32 cellular contexts compared by ENCODE assay signal in the genomic region with DNA sequence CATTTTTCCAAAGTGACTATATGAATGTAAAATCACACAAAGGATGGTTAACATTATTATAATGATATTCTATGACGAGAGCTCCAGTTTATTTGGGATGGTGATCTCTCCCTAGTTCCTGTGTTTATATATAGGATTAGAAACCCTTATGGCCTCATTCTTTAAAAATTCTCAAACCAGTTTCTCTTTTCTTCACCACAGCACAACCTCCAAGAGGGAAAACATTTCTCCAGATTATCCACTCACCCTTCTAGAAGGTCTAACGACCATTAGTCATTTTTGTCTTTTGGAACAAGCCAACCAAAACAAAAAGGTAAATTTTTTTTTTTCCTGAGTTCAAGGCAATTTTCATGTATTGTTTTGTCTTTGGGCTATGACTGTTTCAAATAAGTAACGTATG.
A peak's percentile ranks its signal among the peaks of the same experiment; 100 is the strongest.
DNase-seq lines count a peak whose midpoint lies in the region; ATAC-seq, FAIRE-seq and TF ChIP-seq lines count a peak whose summit lies in the region.
"Had no signal": no experiment of that assay in that cellular context is flagged by ENCODE, and none has a peak within 500 bp of the region (broad histone marks: within the 10 kb centered on the region; RNA-seq: fewer than 3 reads in every experiment).

No MANE protein-coding gene starts in this region.

- no peak for FAIRE-seq in GM12891 (lab: Jason Lieb, UNC)
- FAIRE-seq: GM12878 had no signal

- H4K20me1 ChIP-seq in OCI-LY1 (ENCODE audit: insufficient read depth, low read length): no peaks in the 10 kb centered on the region

- H3F3A ChIP-seq in OCI-LY1 (ENCODE audit: insufficient read depth, low read length): no peaks in the 10 kb centered on the region

- peaks cover 4% of the 10 kb centered on the region for H3K79me1 ChIP-seq in mesenchymal stem cell (replicated peaks; ENCODE audit: low read length, poor library complexity, severe bottlenecking)

- peaks cover 24% of the 10 kb centered on the region for H3K4me1 ChIP-seq in OCI-LY1 (ENCODE audit: insufficient read depth, low read length, severe bottlenecking)
- peaks cover 17% of the 10 kb centered on the region for H3K4me1 ChIP-seq in mesenchymal stem cell (ENCODE audit: control insufficient read depth, insufficient read depth, low read depth, low read length)
- peaks cover 0 to 25% (median 17%) of the 10 kb centered on the region in 4 donors for H3K4me1 ChIP-seq in stomach

- H2AFZ ChIP-seq in OCI-LY1 (ENCODE audit: low read length) (no peak overlapping the region), mesenchymal stem cell (ENCODE audit: low read depth, low read length) (no peak overlapping the region)
- H2AFZ ChIP-seq: parathyroid adenoma had no signal

- intact Hi-C loops in stomach (cut with DNase I; ENCODE audit: low total_unique reads): no loop called here

- H3K14ac ChIP-seq in mesenchymal stem cell (ENCODE audit: low read length in 2 of 2): no peak overlapping the region

- H3K9me3 ChIP-seq in OCI-LY1 (ENCODE audit: low read length) (no peaks in the 10 kb centered on the region), mesenchymal stem cell (ENCODE audit: control insufficient read depth, low read length) (no peaks in the 10 kb centered on the region), stomach (no peaks in the 10 kb centered on the region)
- H3K9me3 ChIP-seq: suprapubic skin had no signal

- H3K27me3 ChIP-seq in OCI-LY1 (ENCODE audit: insufficient read depth, low read length) (no peaks in the 10 kb centered on the region), mesenchymal stem cell (ENCODE audit: control insufficient read depth in 1 of 2, insufficient read depth in 1 of 2, low read length in 2 of 2) (no peaks in the 10 kb centered on the region), stomach (no peaks in the 10 kb centered on the region)
- H3K27me3 ChIP-seq: suprapubic skin had no signal

- H3K4ac ChIP-seq in mesenchymal stem cell (ENCODE audit: low read depth in 1 of 2, low read length in 2 of 2): no peak overlapping the region

- no peak overlapping the region for H3K9ac ChIP-seq in OCI-LY1 (ENCODE audit: low read length)
- H3K9ac ChIP-seq in mesenchymal stem cell (ENCODE audit: low read length): no peak overlapping the region
- H3K9ac ChIP-seq: parathyroid adenoma had no signal

- H3K4me2 ChIP-seq in OCI-LY1 (ENCODE audit: low read length): no peak overlapping the region
- no peak overlapping the region for H3K4me2 ChIP-seq in mesenchymal stem cell (ENCODE audit: low read length, poor library complexity, severe bottlenecking)

- TF ChIP-seq EP300 in stomach (IDR thresholded peaks at IDR 0.05): no peak

- H2BK120ac ChIP-seq in mesenchymal stem cell (ENCODE audit: low read depth, low read length): no peak overlapping the region

- 46% methylated on average over 2 of the region's 3 CpGs for WGBS in mesenchymal stem cell
- 53 to 67% (median 61%) methylated on average over 3 of the region's 3 CpGs for WGBS in stomach, 5 donors

- DNase-seq in choroid plexus epithelial cell (ENCODE audit: low read depth) (peak; percentile 16), mesenchymal stem cell (peak; percentile 26), stomach (no peak), GM12891 (ENCODE audit: insufficient read length, low spot score) (no peak)
- DNase-seq: activated CD4-positive, alpha-beta T cell treated with anti-CD3 and anti-CD28 coated beads, Interleukin-2, amount 10 ng/mL, durations not matched to agents 7 days and 5 days; activated effector memory CD4-positive, alpha-beta T cell treated with Interleukin-2 at 50 U/mL for 16 hours; AML-193; aorta; caudate nucleus; CD4-positive, alpha-beta T cell; dermis blood vessel endothelial cell; DMS 273 treated with DMSO at 0.1 percent for 48 hours; endodermal cell; foreskin melanocyte; H7; left cardiac atrium; NCI-H1092 treated with DMSO at 0.1 percent for 48 hours; NCI-H187; NCI-H2171 treated with DMSO at 0.1 percent for 48 hours; NCI-H510A; stimulated activated naive B cell treated with anti-CD40 and anti-IgM and Interleukin-4, amounts not matched to agents 10 μg/mL and 1 μg/mL and 100 μg/mL, for 72 hours; T-cell had no signal

- ATAC-seq in GM21786 (IDR thresholded peaks at IDR 0.05; ENCODE audit: unreplicated experiment) (no peak), GM18870 (IDR thresholded peaks at IDR 0.05; ENCODE audit: unreplicated experiment) (no peak)
- ATAC-seq: activated naive CD4-positive, alpha-beta T cell treated with anti-CD3 and anti-CD28 coated beads, Interleukin-2, amount 50 U/mL, for 72 hours; GM12878; left cardiac atrium; stimulated activated naive B cell treated with anti-CD40 and anti-IgM and Interleukin-4, amounts not matched to agents 10 μg/mL and 1 μg/mL and 100 μg/mL, for 72 hours; T-cell; WTC11 had no signal

- H2BK15ac ChIP-seq in mesenchymal stem cell (ENCODE audit: low read depth, poor library complexity, severe bottlenecking): no peak overlapping the region

- H3K36me3 ChIP-seq in OCI-LY1 (ENCODE audit: insufficient read depth, low read length) (peaks cover 24% of the 10 kb centered on the region), mesenchymal stem cell (ENCODE audit: control insufficient read depth in 1 of 2, insufficient read depth in 2 of 2, low read depth in 1 of 2, low read length in 2 of 2) (peaks cover 32 to 80% of the 10 kb centered on the region in 2 experiments), stomach (peaks cover 35 to 94% (median 86%) of the 10 kb centered on the region in 4 donors)

- H3K9me2 ChIP-seq in OCI-LY1 (ENCODE audit: low read depth, low read length): no peaks in the 10 kb centered on the region

- H4K91ac ChIP-seq in mesenchymal stem cell (ENCODE audit: low read length): no peak overlapping the region

- H2BK5ac ChIP-seq in mesenchymal stem cell (ENCODE audit: low read depth, low read length, poor library complexity, severe bottlenecking): no peak overlapping the region

- H3K4me3 ChIP-seq in OCI-LY1 (ENCODE audit: low read depth, low read length, poor library complexity, severe bottlenecking) (no peak overlapping the region), choroid plexus epithelial cell (ENCODE audit: low read depth, low read length) (no peak overlapping the region), mesenchymal stem cell (ENCODE audit: insufficient read depth in 1 of 2, low read depth in 1 of 2, low read length in 2 of 2) (no peak overlapping the region), stomach (no peak overlapping the region)
- H3K4me3 ChIP-seq: GM12878, skin epidermis, suprapubic skin had no signal

- H4K8ac ChIP-seq in mesenchymal stem cell (ENCODE audit: low read length): no peak overlapping the region

- H3K23ac ChIP-seq in mesenchymal stem cell (ENCODE audit: low read length in 2 of 2): no peak overlapping the region

- TF ChIP-seq CTCF in C4-2B (conservative IDR thresholded peaks at IDR 0.05) (no peak), OCI-LY1 (IDR thresholded peaks at IDR 0.05; ENCODE audit: low read length) (no peak), choroid plexus epithelial cell (conservative IDR thresholded peaks at IDR 0.05; ENCODE audit: low read depth, low read length) (no peak), stomach (IDR thresholded peaks at IDR 0.05) (no peak)

- H3K18ac ChIP-seq in mesenchymal stem cell (ENCODE audit: low read depth in 1 of 2, low read length in 2 of 2): no peak overlapping the region

- H3K27ac ChIP-seq in C4-2B (peak overlapping the region; percentile 85; the same call in 1 of the 2 replicates), OCI-LY1 (ENCODE audit: low read depth, low read length, poor library complexity, severe bottlenecking) (peak overlapping the region; percentile 13), mesenchymal stem cell (ENCODE audit: low read length, poor library complexity, severe bottlenecking) (no peak overlapping the region), stomach (no peak overlapping the region)
- H3K27ac ChIP-seq: parathyroid adenoma, suprapubic skin had no signal

- H2AK5ac ChIP-seq in mesenchymal stem cell (ENCODE audit: low read length, severe bottlenecking): no peak overlapping the region

- H2BK12ac ChIP-seq in mesenchymal stem cell (ENCODE audit: low read length in 2 of 2): no peak overlapping the region

- H3K79me2 ChIP-seq in OCI-LY1 (ENCODE audit: insufficient read depth, low read length): no peaks in the 10 kb centered on the region
- H3K79me2 ChIP-seq: parathyroid adenoma had no signal

- no peak for TF ChIP-seq POLR2A in stomach (IDR thresholded peaks at IDR 0.05)
- TF ChIP-seq POLR2A in GM12891 (IDR thresholded peaks at IDR 0.05; ENCODE audit: low read depth, low read length): no peak

TF ChIP-seq in GM12891, 5 proteins besides CTCF, POLR2A, EP300 and RAD21:
- TF ChIP-seq POU2F2 (IDR thresholded peaks at IDR 0.05; ENCODE audit: low read depth, low read length) (no peak), TAF1 (IDR thresholded peaks at IDR 0.05; ENCODE audit: low read depth, low read length) (no peak), SPI1 (IDR thresholded peaks at IDR 0.05; ENCODE audit: low read depth, low read length) (no peak), PAX5 (IDR thresholded peaks at IDR 0.05; ENCODE audit: insufficient read depth, low read length, severe bottlenecking) (no peak), POLR2AphosphoS5 (IDR thresholded peaks at IDR 0.05; ENCODE audit: low read depth, low read length) (no peak)

Comparison
In these comparisons a context has a peak if more than half of its experiments do, and no peak if none do; other contexts are left out.
1. H3K27ac ChIP-seq: peak in C4-2B (single experiment) and OCI-LY1 (single experiment); none in mesenchymal stem cell (single experiment) and stomach (0 of 5).
2. DNase-seq: peak in choroid plexus epithelial cell (single experiment) and mesenchymal stem cell (single experiment); none in stomach (single experiment) and GM12891 (single experiment).